9 cellular contexts compared by ENCODE assay signal in genomic region chr14:24179961-24180726, GRCh38. TPM values are rescaled to one million over a fixed set of nuclear protein-coding genes. Genes with fewer than 3 reads are reported as not detected.
A peak's percentile ranks its signal among the peaks of the same experiment; 100 is the strongest.
DNase-seq lines count a peak whose midpoint lies in the region; ATAC-seq lines count a peak whose summit lies in the region.
"Had no signal": no experiment of that assay in that cellular context is flagged by ENCODE, and none has a peak within 500 bp of the region (broad histone marks: within the 10 kb centered on the region; RNA-seq: fewer than 3 reads in every experiment).

No MANE protein-coding gene starts in this region.

- no peaks in the 10 kb centered on the region for H3K9me3 Mint-ChIP-seq in IgD-negative memory B cell
- H3K9me3 Mint-ChIP-seq: memory B cell had no signal

- H3K27me3 Mint-ChIP-seq in IgD-negative memory B cell, result no peaks in the 10 kb centered on the region
- H3K27me3 Mint-ChIP-seq: memory B cell had no signal

- peaks cover 1% of the 10 kb centered on the region for H3K36me3 Mint-ChIP-seq in IgD-negative memory B cell

- H3K36me3 ChIP-seq in mesodermal cell (ENCODE audit: control insufficient read depth, insufficient read depth, low read length) (peaks cover 71% of the 10 kb centered on the region), H7 (replicated peaks; ENCODE audit: control insufficient read depth, insufficient read depth, low read length) (peaks cover 38% of the 10 kb centered on the region)

- no peaks in the 10 kb centered on the region for H3K4me1 ChIP-seq in mesodermal cell (ENCODE audit: control insufficient read depth, insufficient read depth, low read length, poor library complexity, severe bottlenecking)

- no peaks in the 10 kb centered on the region for H3K4me1 Mint-ChIP-seq in IgD-negative memory B cell

- peak overlapping the region in 1 of 4 donors; percentile 35 for H3K4me3 Mint-ChIP-seq in IgD-negative memory B cell
- H3K4me3 Mint-ChIP-seq: memory B cell had no signal

- H3K9me3 ChIP-seq in mesodermal cell (ENCODE audit: control insufficient read depth, low read length), result no peaks in the 10 kb centered on the region

- H3K27ac ChIP-seq in mesodermal cell (ENCODE audit: low read depth, low read length, severe bottlenecking), result peak overlapping the region; percentile 29

- 87 to 89% methylated on average over 12 to 14 of the region's 16 CpGs for WGBS in mesodermal cell (ENCODE audit: insufficient coverage in 2 of 2), 2 experiments

- ATAC-seq in HG03175 (IDR thresholded peaks at IDR 0.05; ENCODE audit: unreplicated experiment), result no peak
- ATAC-seq in GM18868 (IDR thresholded peaks at IDR 0.05; ENCODE audit: unreplicated experiment), result no peak
- ATAC-seq in GM18861 (IDR thresholded peaks at IDR 0.05; ENCODE audit: unreplicated experiment), result no peak

- peak; percentile 26 for DNase-seq in A172 (ENCODE audit: low spot score)
- DNase-seq in dedifferentiated amniotic fluid mesenchymal stem cell (ENCODE audit: extremely low spot score), result peak; percentile 23
- DNase-seq in H7, result no peak

- no peaks in the 10 kb centered on the region for H3K27me3 ChIP-seq in H7 (ENCODE audit: control insufficient read depth, insufficient read depth, low read length)

- H3K27ac Mint-ChIP-seq in IgD-negative memory B cell, result peak overlapping the region in 2 of 3 donors; percentile 28 to 80
- H3K27ac Mint-ChIP-seq: memory B cell had no signal

- no peak overlapping the region for H3K4me3 ChIP-seq in mesodermal cell (ENCODE audit: extremely low read depth, insufficient read depth, low read length, poor library complexity, severe bottlenecking)
- no peak overlapping the region for H3K4me3 ChIP-seq in H7 (ENCODE audit: insufficient read depth, low read depth, low read length)

RNA-seq across cellular contexts. Expression of gene REC8, which starts 8.3 kb away (rescaled TPM):
- total RNA-seq in A172 (2014; rRNA removed; shearing (Covaris generic)), result 0.91 TPM in 1 of 2 replicates, not detected in the other
- polyA plus RNA-seq in IgD-negative memory B cell, result 12.5 TPM
- 31.6 TPM for polyA plus RNA-seq in mesodermal cell (2013, experiment 1 of 2)
- 22.7 TPM for polyA plus RNA-seq in mesodermal cell (2013, experiment 2 of 2)
- 5.6 and 5.9 TPM in 2 replicates for total RNA-seq in H7 (2014; rRNA removed; shearing (Covaris generic))

RNA-seq across cellular contexts. Expression of gene IPO4, which starts 8.5 kb away (rescaled TPM):
- 49.5 and 53.2 TPM in 2 replicates for total RNA-seq in A172 (2014; rRNA removed; shearing (Covaris generic))
- polyA plus RNA-seq in IgD-negative memory B cell, result 15.8 TPM
- 29.0 TPM for polyA plus RNA-seq in mesodermal cell (2013, experiment 1 of 2)
- 19.5 TPM for polyA plus RNA-seq in mesodermal cell (2013, experiment 2 of 2)
- 139 and 149 TPM in 2 replicates for total RNA-seq in H7 (2014; rRNA removed; shearing (Covaris generic))

RNA-seq across cellular contexts. Expression of gene TM9SF1, which starts 15.1 kb away (rescaled TPM):
- total RNA-seq in A172 (2014; rRNA removed; shearing (Covaris generic)), result 45.3 and 50.8 TPM in 2 replicates
- polyA plus RNA-seq in IgD-negative memory B cell, result 25.1 TPM
- polyA plus RNA-seq in mesodermal cell (2013, experiment 1 of 2), result 42.1 TPM
- 37.1 TPM for polyA plus RNA-seq in mesodermal cell (2013, experiment 2 of 2)
- 27.4 and 35.2 TPM in 2 replicates for total RNA-seq in H7 (2014; rRNA removed; shearing (Covaris generic))

RNA-seq across cellular contexts. Expression of gene IRF9, which starts 19.1 kb away (rescaled TPM):
- total RNA-seq in A172 (2014; rRNA removed; shearing (Covaris generic)), result 20.8 and 24.9 TPM in 2 replicates
- 136 TPM for polyA plus RNA-seq in IgD-negative memory B cell
- polyA plus RNA-seq in mesodermal cell (2013, experiment 1 of 2), result 26.3 TPM
- 24.4 TPM for polyA plus RNA-seq in mesodermal cell (2013, experiment 2 of 2)
- 8.1 and 11.2 TPM in 2 replicates for total RNA-seq in H7 (2014; rRNA removed; shearing (Covaris generic))

RNA-seq across cellular contexts. Expression of gene TSSK4, which starts 25.4 kb away (rescaled TPM):
- not detected in 2 replicates for total RNA-seq in A172 (2014; rRNA removed; shearing (Covaris generic))
- 0.84 TPM for polyA plus RNA-seq in IgD-negative memory B cell
- not detected for polyA plus RNA-seq in mesodermal cell (2013, experiment 1 of 2)
- not detected for polyA plus RNA-seq in mesodermal cell (2013, experiment 2 of 2)
- total RNA-seq in H7 (2014; rRNA removed; shearing (Covaris generic)), result not detected in 2 replicates
